In the genomic region with DNA sequence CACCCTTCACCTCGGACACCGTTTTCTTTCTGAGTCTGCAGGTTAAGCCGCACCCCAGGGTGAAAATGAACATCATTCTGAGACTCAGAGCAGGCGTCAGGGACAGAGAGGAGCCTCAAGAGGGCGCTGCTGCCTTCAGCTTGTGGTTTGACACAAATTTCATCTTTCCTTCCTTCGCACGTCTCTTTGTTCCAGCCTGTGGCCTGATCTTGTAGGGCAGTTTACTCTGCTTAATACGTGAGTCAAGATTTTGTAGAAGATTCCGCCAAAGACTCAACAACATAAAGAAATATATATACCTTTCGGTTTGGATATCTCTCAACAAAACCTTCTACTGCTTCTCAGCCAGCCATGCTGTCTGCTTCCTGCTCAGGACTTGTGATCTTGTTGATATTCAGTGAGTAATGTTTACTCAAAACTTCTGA, we compare ENCODE assay signal across 7 cellular contexts.
DNase-seq lines count a peak whose midpoint lies in the region; ATAC-seq and TF ChIP-seq lines count a peak whose summit lies in the region.

No MANE protein-coding gene starts in this region.

- peak; percentile 89 for DNase-seq in Jurkat, Clone E6-1 (ENCODE audit: low read depth, low spot score)
- DNase-seq in activated CD4-positive, CD25-positive, alpha-beta regulatory T cell (lab: John Stamatoyannopoulos, UW) = peak; percentile 3 to 42 (median 32)
- peak; percentile 37 to 52 for DNase-seq in central memory CD8-positive, alpha-beta T cell (ENCODE audit: low spot score in 2 of 2)
- peak; percentile 77 for DNase-seq in stimulated activated CD4-positive, alpha-beta T cell treated with anti-CD3 and anti-CD28 coated beads, Interleukin-1b, Interleukin-23, amount 100 ng/mL, for 48 hours
- DNase-seq in NCI-H345 (lab: John Stamatoyannopoulos, UW) (no peak), osteocyte (ENCODE audit: extremely low spot score, unreplicated experiment) (no peak), sigmoid colon (no peak)

- peak overlapping the region; percentile 60 for H3K4me3 ChIP-seq in Jurkat, Clone E6-1 (ENCODE audit: low read length)
- H3K4me3 ChIP-seq in sigmoid colon = no peak overlapping the region

- peak; percentile 76 for ATAC-seq in central memory CD8-positive, alpha-beta T cell (replicated peaks; ENCODE audit: extremely low read depth, poor library complexity, severe bottlenecking)

- peaks cover 14% of the 10 kb centered on the region for H3K4me1 Mint-ChIP-seq in central memory CD8-positive, alpha-beta T cell
- H3K4me1 Mint-ChIP-seq in osteocyte (ENCODE audit: unreplicated experiment) = no peaks in the 10 kb centered on the region

- intact Hi-C loops in sigmoid colon (cut with DNase I) = no loop called here

- TF ChIP-seq EP300 in sigmoid colon (IDR thresholded peaks at IDR 0.05) = no peak

- H3K27me3 ChIP-seq in sigmoid colon = no peaks in the 10 kb centered on the region

- H3K27me3 Mint-ChIP-seq in central memory CD8-positive, alpha-beta T cell = no peaks in the 10 kb centered on the region
- no peaks in the 10 kb centered on the region for H3K27me3 Mint-ChIP-seq in osteocyte (ENCODE audit: unreplicated experiment)

- no peaks in the 10 kb centered on the region for H3K9me3 Mint-ChIP-seq in central memory CD8-positive, alpha-beta T cell
- H3K9me3 Mint-ChIP-seq in osteocyte (ENCODE audit: unreplicated experiment) = peaks cover 8% of the 10 kb centered on the region

- H3K36me3 Mint-ChIP-seq in central memory CD8-positive, alpha-beta T cell (ENCODE audit: insufficient read depth) = peaks cover 9% of the 10 kb centered on the region
- H3K36me3 Mint-ChIP-seq in osteocyte (ENCODE audit: unreplicated experiment) = no peaks in the 10 kb centered on the region

- H3K9me3 ChIP-seq in sigmoid colon = no peaks in the 10 kb centered on the region

- H3K4me1 ChIP-seq in sigmoid colon = no peaks in the 10 kb centered on the region

- no peaks in the 10 kb centered on the region for H3K36me3 ChIP-seq in sigmoid colon

- peak overlapping the region; percentile 47 for H3K27ac Mint-ChIP-seq in central memory CD8-positive, alpha-beta T cell (ENCODE audit: low read depth)
- no peak overlapping the region for H3K27ac Mint-ChIP-seq in osteocyte (ENCODE audit: unreplicated experiment)

- TF ChIP-seq POLR2A in sigmoid colon (IDR thresholded peaks at IDR 0.05) = no peak

- H3K27ac ChIP-seq in sigmoid colon = no peak overlapping the region

- TF ChIP-seq CTCF in osteocyte (IDR thresholded peaks at IDR 0.05) = no peak
- peak in 1 of 4 experiments; percentile 16 for TF ChIP-seq CTCF in sigmoid colon (IDR thresholded peaks at IDR 0.05)

- WGBS in sigmoid colon, 2 donors = 43 to 45% methylated on average over 10 of the region's 10 CpGs

- H3K4me3 Mint-ChIP-seq in central memory CD8-positive, alpha-beta T cell = peak overlapping the region; percentile 70
- H3K4me3 Mint-ChIP-seq in osteocyte (ENCODE audit: unreplicated experiment) = no peak overlapping the region

Comparison
In these comparisons a context has a peak if more than half of its experiments do, and no peak if none do; other contexts are left out.
1. DNase-seq: peak in Jurkat, Clone E6-1 (single experiment), activated CD4-positive, CD25-positive, alpha-beta regulatory T cell (4 of 4), central memory CD8-positive, alpha-beta T cell (2 of 2) and stimulated activated CD4-positive, alpha-beta T cell treated with anti-CD3 and anti-CD28 coated beads, Interleukin-1b, Interleukin-23, amount 100 ng/mL, for 48 hours (single experiment); none in NCI-H345 (single experiment), osteocyte (single experiment) and sigmoid colon (single experiment).